In the genomic region with DNA sequence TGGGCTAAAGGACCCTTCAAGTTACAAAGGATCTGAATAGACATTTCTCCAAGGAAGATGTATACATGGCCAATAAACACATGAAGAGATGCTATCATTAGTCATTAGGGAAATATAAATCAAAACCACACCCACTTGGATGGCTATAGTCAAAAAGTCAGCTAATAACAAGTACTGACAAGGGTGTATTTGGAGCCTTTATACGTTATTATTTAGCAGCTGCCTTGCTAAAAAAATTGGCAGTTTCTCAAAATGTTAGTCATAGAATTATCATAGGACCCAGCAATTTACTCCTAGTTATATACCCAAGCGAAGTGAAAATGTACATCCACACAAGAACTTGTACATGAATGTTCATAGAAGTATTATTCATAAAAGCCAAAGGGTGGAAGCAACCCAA, we compare ENCODE assay signal across 20 cellular contexts.
DNase-seq lines count a peak whose midpoint lies in the region; ATAC-seq, FAIRE-seq and TF ChIP-seq lines count a peak whose summit lies in the region.
"Had no signal": no experiment of that assay in that cellular context is flagged by ENCODE, and none has a peak within 500 bp of the region (broad histone marks: within the 10 kb centered on the region; RNA-seq: fewer than 3 reads in every experiment).

No MANE protein-coding gene starts in this region.

- in situ Hi-C loops in IMR-90 (cut with MboI; ENCODE audit: low sequenced_read_pairs), result no loop called here
- in situ Hi-C loops in G401 (cut with HindIII; ENCODE audit: low sequenced_read_pairs), result no loop called here

- no peak overlapping the region for H2AK5ac ChIP-seq in IMR-90 (ENCODE audit: low read depth, low read length)

- H3K27me3 ChIP-seq in IMR-90 (ENCODE audit: control insufficient read depth, insufficient read depth, low read length), result no peaks in the 10 kb centered on the region; the same call in none of the 2 replicates
- no peaks in the 10 kb centered on the region for H3K27me3 ChIP-seq in PC-3 (ENCODE audit: low read length)
- H3K27me3 ChIP-seq in keratinocyte (ENCODE audit: control insufficient read depth, extremely low read depth, insufficient read depth, low read length), result no peaks in the 10 kb centered on the region

- dilution Hi-C loops in IMR-90 (cut with HindIII; ENCODE audit: low sequenced_read_pairs, unreplicated experiment), result no loop called here
- dilution Hi-C loops in keratinocyte (cut with MboI; ENCODE audit: extremely low pct_ligation_motif_present, low sequenced_read_pairs), result no loop called here

- no peaks in the 10 kb centered on the region for H3F3A ChIP-seq in PC-3 (ENCODE audit: low read length, unreplicated experiment)

- no peaks in the 10 kb centered on the region for H3K4me1 ChIP-seq in IMR-90 (ENCODE audit: control insufficient read depth, insufficient read depth, low read length)
- peaks cover 4% of the 10 kb centered on the region; the same call in 1 of the 2 replicates for H3K4me1 ChIP-seq in PC-3 (ENCODE audit: insufficient read depth, low read length)
- H3K4me1 ChIP-seq in keratinocyte (ENCODE audit: control insufficient read depth, extremely low read depth, insufficient read depth, low read length), result no peaks in the 10 kb centered on the region

- H3K4me2 ChIP-seq in IMR-90 (ENCODE audit: low read depth, low read length), result no peak overlapping the region
- no peak overlapping the region for H3K4me2 ChIP-seq in PC-3 (ENCODE audit: low read length)
- no peak overlapping the region for H3K4me2 ChIP-seq in keratinocyte (ENCODE audit: control insufficient read depth, extremely low read depth, insufficient read depth, low read depth, low read length)
- H3K4me2 ChIP-seq: KMS-11 had no signal

- H3K27ac ChIP-seq in IMR-90 (ENCODE audit: insufficient read depth, low read length) (no peak overlapping the region), PC-3 (ENCODE audit: low read length) (no peak overlapping the region), epithelial cell of prostate (no peak overlapping the region), keratinocyte (ENCODE audit: control insufficient read depth, insufficient read depth, low read length) (no peak overlapping the region)
- H3K27ac ChIP-seq: KMS-11 had no signal

- intact Hi-C loops in IMR-90 (cut with micrococcal nuclease) (no loop called here), PC-3 (cut with micrococcal nuclease) (no loop called here)

- H3K56ac ChIP-seq in IMR-90 (ENCODE audit: extremely low read depth, insufficient read depth, low read length), result no peak overlapping the region

- DNase-seq in IMR-90 (peak; percentile 20), PC-3 (peak; percentile 66), epithelial cell of prostate (ENCODE audit: low read depth, low spot score) (peak; percentile 22), keratinocyte (ENCODE audit: low read depth, low spot score) (peak; percentile 15), NCI-H1417 (lab: John Stamatoyannopoulos, UW) (no peak), G401 (ENCODE audit: low spot score) (no peak)
- DNase-seq: Calu3; CD4-positive, alpha-beta T cell; DMS79 treated with DMSO at 0.1 percent for 48 hours; GOT3; HFFc6; NCI-H1105 treated with DMSO at 0.1 percent for 48 hours; NCI-H2029; NCI-H2227 treated with DMSO at 0.1 percent for 48 hours; NCI-H748 treated with DMSO at 0.1 percent for 48 hours; SIG-M5; SW 1271 had no signal

- no peak overlapping the region for H2BK120ac ChIP-seq in IMR-90 (ENCODE audit: low read depth, low read length)

- H3K9me2 ChIP-seq in PC-3 (replicated peaks; ENCODE audit: low read length), result no peaks in the 10 kb centered on the region

- no peak overlapping the region for H4K91ac ChIP-seq in IMR-90 (ENCODE audit: insufficient read depth, low read depth, low read length)

- TF ChIP-seq RAD21 in IMR-90 (IDR thresholded peaks at IDR 0.05; ENCODE audit: low read length), result no peak

- H3K4ac ChIP-seq in IMR-90 (ENCODE audit: low read depth, low read length), result no peak overlapping the region

- no peak overlapping the region for H4K8ac ChIP-seq in IMR-90 (ENCODE audit: low read depth in 2 of 2, low read length in 2 of 2)

- H3K9me3 ChIP-seq in IMR-90 (ENCODE audit: control insufficient read depth, insufficient read depth, low read length), result no peaks in the 10 kb centered on the region
- H3K9me3 ChIP-seq in PC-3 (ENCODE audit: low read length), result no peaks in the 10 kb centered on the region
- H3K9me3 ChIP-seq in keratinocyte (ENCODE audit: control insufficient read depth, low read depth, low read length), result no peaks in the 10 kb centered on the region

- H3K18ac ChIP-seq in IMR-90 (ENCODE audit: low read depth, low read length), result no peak overlapping the region

- FAIRE-seq in keratinocyte (lab: Jason Lieb, UNC), result no peak

- H2BK5ac ChIP-seq in IMR-90 (ENCODE audit: low read depth, low read length, poor library complexity, severe bottlenecking), result no peak overlapping the region

- CTCF ChIA-PET in IMR-90 (lab: Yijun Ruan, JAX) (no interaction called here), PC-3 (lab: Charles Lee) (no interaction called here)

- TF ChIP-seq POLR2A in IMR-90 (IDR thresholded peaks at IDR 0.05; ENCODE audit: low read depth, low read length), result no peak

- ATAC-seq in IMR-90 (ENCODE audit: low read depth) (no peak), PC-3 (peak; percentile 70), HG03460 (IDR thresholded peaks at IDR 0.05; ENCODE audit: unreplicated experiment) (no peak)
- ATAC-seq: Panc1 had no signal

- H3K36me3 ChIP-seq in IMR-90 (ENCODE audit: control insufficient read depth, insufficient read depth, low read length), result no peaks in the 10 kb centered on the region
- no peaks in the 10 kb centered on the region for H3K36me3 ChIP-seq in PC-3 (ENCODE audit: low read depth, low read length)
- H3K36me3 ChIP-seq in keratinocyte (ENCODE audit: control insufficient read depth in 2 of 2, extremely low read depth in 1 of 2, insufficient read depth in 2 of 2, low read length in 2 of 2), result no peaks in the 10 kb centered on the region

- no peak overlapping the region for H3K23ac ChIP-seq in IMR-90 (ENCODE audit: low read depth, low read length)

- POLR2A ChIA-PET in IMR-90 (lab: Charles Lee; ENCODE audit: unreplicated experiment) (no interaction called here), PC-3 (lab: Charles Lee; ENCODE audit: unreplicated experiment) (interaction anchor here (0.7 kb wide), 1 partner anchor 142 kb away, joined by 4 read pairs; a partner anchor contains a TSS)

- H3K4me3 ChIP-seq in IMR-90 (ENCODE audit: insufficient read depth, low read depth, low read length) (no peak overlapping the region), PC-3 (ENCODE audit: low read length) (no peak overlapping the region), keratinocyte (ENCODE audit: control insufficient read depth in 2 of 3, extremely low read depth in 1 of 3, insufficient read depth in 2 of 3, low read depth in 1 of 3, low read length in 3 of 3) (no peak overlapping the region)

- WGBS in IMR-90 (ENCODE audit: extremely low coverage in 2 of 2, insufficient read length in 1 of 2), 2 experiments, result no CpG with 5 or more reads among the region's 2 CpGs

- no peak overlapping the region for H2AK9ac ChIP-seq in IMR-90 (replicated peaks; ENCODE audit: low read depth, low read length, poor library complexity)

- BruUV-seq in IMR-90 (replicated peaks; lab: Mats Ljungman, UMichigan), result no TSS peak
- BruUV-seq in PC-3 (replicated peaks; lab: Mats Ljungman, UMichigan), result no TSS peak

- H3K9ac ChIP-seq in IMR-90 (ENCODE audit: low read depth, low read length) (no peak overlapping the region), PC-3 (ENCODE audit: low read length) (no peak overlapping the region), keratinocyte (ENCODE audit: control insufficient read depth, extremely low read depth, insufficient read depth, low read length) (no peak overlapping the region)
- H3K9ac ChIP-seq: KMS-11 had no signal

- TF ChIP-seq CTCF in IMR-90 (conservative IDR thresholded peaks at IDR 0.05; ENCODE audit: low read depth, low read length), result no peak
- no peak for TF ChIP-seq CTCF in PC-3 (conservative IDR thresholded peaks at IDR 0.05; ENCODE audit: low read depth, low read length)
- TF ChIP-seq CTCF in keratinocyte (optimal IDR thresholded peaks at IDR 0.05 in 1 of 3, IDR thresholded peaks at IDR 0.05 in 1 of 3, conservative IDR thresholded peaks at IDR 0.05 in 1 of 3; ENCODE audit: extremely low read depth in 1 of 3, insufficient read depth in 2 of 3, low read length in 3 of 3), result no peak

- no peak overlapping the region for H4K5ac ChIP-seq in IMR-90 (ENCODE audit: low read depth, low read length)

- no peaks in the 10 kb centered on the region for H3K79me1 ChIP-seq in IMR-90 (ENCODE audit: low read depth in 1 of 2, low read length in 2 of 2)

- H3K14ac ChIP-seq in IMR-90 (replicated peaks; ENCODE audit: low read depth, low read length), result no peak overlapping the region

- H2AFZ ChIP-seq in IMR-90 (replicated peaks; ENCODE audit: low read length, poor library complexity) (no peak overlapping the region), PC-3 (ENCODE audit: low read length) (no peak overlapping the region), keratinocyte (ENCODE audit: control insufficient read depth, low read length) (no peak overlapping the region)

- H3K9me1 ChIP-seq in IMR-90 (ENCODE audit: insufficient read depth, low read length) (no peaks in the 10 kb centered on the region), keratinocyte (ENCODE audit: control insufficient read depth, extremely low read depth, insufficient read depth, low read length) (no peaks in the 10 kb centered on the region)

- no peak overlapping the region for H2BK15ac ChIP-seq in IMR-90 (ENCODE audit: low read depth, low read length)

- H4K20me1 ChIP-seq in IMR-90 (ENCODE audit: insufficient read depth, low read length) (no peaks in the 10 kb centered on the region), PC-3 (ENCODE audit: low read length) (no peaks in the 10 kb centered on the region), keratinocyte (ENCODE audit: control insufficient read depth, extremely low read depth, insufficient read depth, low read length) (no peaks in the 10 kb centered on the region)

- no peaks in the 10 kb centered on the region for H3K79me2 ChIP-seq in PC-3 (ENCODE audit: low read length)
- no peaks in the 10 kb centered on the region for H3K79me2 ChIP-seq in keratinocyte (ENCODE audit: control insufficient read depth, insufficient read depth, low read length)

- no peak overlapping the region for H2BK20ac ChIP-seq in IMR-90 (ENCODE audit: low read depth, low read length)

TF ChIP-seq in IMR-90, 13 proteins besides CTCF, POLR2A, EP300 and RAD21:
- TF ChIP-seq CEBPB (IDR thresholded peaks at IDR 0.05; ENCODE audit: low read depth, low read length) (no peak), CHD1 (IDR thresholded peaks at IDR 0.05; ENCODE audit: low read depth, low read length) (no peak)

Comparison
In these comparisons a context has a peak if more than half of its experiments do, and no peak if none do; other contexts are left out.
1. DNase-seq: peak in IMR-90 (single experiment), PC-3 (single experiment), epithelial cell of prostate (single experiment) and keratinocyte (single experiment); none in NCI-H1417 (0 of 3) and G401 (single experiment).